ENCODE assay signal across 1 cellular context in the genomic region with DNA sequence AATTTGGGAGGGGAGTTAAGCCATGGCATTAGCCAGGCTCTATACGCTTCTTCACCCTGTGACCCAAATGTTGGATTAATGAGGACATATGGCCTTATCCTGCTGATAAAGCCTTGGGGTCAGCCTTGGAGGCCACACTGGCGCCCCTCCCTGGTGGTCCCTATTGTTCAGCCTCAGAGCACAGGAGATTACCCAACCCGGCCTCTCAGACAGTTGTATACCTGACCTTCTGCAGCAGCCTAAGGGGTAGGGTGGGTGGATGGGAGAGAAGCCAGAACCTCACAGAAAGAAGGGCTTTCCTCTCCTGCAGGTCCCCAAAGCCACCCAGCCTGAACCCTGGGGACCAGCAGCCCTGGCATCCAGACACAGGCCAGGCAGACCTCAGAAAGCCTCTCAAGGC.
TF ChIP-seq lines count a peak whose summit lies in the region.

No MANE protein-coding gene starts in this region.

TF ChIP-seq in GM23338, 12 proteins besides CTCF, POLR2A, EP300 and RAD21:
- TF ChIP-seq, protein P1, sequence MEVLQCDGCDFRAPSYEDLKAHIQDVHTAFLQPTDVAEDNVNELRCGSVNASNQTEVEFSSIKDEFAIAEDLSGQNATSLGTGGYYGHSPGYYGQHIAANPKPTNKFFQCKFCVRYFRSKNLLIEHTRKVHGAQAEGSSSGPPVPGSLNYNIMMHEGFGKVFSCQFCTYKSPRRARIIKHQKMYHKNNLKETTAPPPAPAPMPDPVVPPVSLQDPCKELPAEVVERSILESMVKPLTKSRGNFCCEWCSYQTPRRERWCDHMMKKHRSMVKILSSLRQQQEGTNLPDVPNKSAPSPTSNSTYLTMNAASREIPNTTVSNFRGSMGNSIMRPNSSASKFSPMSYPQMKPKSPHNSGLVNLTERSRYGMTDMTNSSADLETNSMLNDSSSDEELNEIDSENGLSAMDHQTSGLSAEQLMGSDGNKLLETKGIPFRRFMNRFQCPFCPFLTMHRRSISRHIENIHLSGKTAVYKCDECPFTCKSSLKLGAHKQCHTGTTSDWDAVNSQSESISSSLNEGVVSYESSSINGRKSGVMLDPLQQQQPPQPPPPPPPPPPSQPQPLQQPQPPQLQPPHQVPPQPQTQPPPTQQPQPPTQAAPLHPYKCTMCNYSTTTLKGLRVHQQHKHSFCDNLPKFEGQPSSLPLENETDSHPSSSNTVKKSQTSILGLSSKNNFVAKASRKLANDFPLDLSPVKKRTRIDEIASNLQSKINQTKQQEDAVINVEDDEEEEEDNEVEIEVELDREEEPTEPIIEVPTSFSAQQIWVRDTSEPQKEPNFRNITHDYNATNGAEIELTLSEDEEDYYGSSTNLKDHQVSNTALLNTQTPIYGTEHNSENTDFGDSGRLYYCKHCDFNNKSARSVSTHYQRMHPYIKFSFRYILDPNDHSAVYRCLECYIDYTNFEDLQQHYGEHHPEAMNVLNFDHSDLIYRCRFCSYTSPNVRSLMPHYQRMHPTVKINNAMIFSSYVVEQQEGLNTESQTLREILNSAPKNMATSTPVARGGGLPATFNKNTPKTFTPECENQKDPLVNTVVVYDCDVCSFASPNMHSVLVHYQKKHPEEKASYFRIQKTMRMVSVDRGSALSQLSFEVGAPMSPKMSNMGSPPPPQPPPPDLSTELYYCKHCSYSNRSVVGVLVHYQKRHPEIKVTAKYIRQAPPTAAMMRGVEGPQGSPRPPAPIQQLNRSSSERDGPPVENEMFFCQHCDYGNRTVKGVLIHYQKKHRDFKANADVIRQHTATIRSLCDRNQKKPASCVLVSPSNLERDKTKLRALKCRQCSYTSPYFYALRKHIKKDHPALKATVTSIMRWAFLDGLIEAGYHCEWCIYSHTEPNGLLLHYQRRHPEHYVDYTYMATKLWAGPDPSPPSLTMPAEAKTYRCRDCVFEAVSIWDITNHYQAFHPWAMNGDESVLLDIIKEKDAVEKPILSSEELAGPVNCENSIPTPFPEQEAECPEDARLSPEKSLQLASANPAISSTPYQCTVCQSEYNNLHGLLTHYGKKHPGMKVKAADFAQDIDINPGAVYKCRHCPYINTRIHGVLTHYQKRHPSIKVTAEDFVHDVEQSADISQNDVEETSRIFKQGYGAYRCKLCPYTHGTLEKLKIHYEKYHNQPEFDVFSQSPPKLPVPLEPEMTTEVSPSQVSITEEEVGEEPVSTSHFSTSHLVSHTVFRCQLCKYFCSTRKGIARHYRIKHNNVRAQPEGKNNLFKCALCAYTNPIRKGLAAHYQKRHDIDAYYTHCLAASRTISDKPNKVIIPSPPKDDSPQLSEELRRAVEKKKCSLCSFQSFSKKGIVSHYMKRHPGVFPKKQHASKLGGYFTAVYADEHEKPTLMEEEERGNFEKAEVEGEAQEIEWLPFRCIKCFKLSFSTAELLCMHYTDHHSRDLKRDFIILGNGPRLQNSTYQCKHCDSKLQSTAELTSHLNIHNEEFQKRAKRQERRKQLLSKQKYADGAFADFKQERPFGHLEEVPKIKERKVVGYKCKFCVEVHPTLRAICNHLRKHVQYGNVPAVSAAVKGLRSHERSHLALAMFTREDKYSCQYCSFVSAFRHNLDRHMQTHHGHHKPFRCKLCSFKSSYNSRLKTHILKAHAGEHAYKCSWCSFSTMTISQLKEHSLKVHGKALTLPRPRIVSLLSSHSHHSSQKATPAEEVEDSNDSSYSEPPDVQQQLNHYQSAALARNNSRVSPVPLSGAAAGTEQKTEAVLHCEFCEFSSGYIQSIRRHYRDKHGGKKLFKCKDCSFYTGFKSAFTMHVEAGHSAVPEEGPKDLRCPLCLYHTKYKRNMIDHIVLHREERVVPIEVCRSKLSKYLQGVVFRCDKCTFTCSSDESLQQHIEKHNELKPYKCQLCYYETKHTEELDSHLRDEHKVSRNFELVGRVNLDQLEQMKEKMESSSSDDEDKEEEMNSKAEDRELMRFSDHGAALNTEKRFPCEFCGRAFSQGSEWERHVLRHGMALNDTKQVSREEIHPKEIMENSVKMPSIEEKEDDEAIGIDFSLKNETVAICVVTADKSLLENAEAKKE (CRISPR knock-in tag; IDR thresholded peaks at IDR 0.05): no peak
- no peak for TF ChIP-seq ZNF114 (CRISPR knock-in tag; IDR thresholded peaks at IDR 0.05)
TF ChIP-seq in GM23338: peak in this region for 0.
